8 cellular contexts compared by ENCODE assay signal in the genomic region with DNA sequence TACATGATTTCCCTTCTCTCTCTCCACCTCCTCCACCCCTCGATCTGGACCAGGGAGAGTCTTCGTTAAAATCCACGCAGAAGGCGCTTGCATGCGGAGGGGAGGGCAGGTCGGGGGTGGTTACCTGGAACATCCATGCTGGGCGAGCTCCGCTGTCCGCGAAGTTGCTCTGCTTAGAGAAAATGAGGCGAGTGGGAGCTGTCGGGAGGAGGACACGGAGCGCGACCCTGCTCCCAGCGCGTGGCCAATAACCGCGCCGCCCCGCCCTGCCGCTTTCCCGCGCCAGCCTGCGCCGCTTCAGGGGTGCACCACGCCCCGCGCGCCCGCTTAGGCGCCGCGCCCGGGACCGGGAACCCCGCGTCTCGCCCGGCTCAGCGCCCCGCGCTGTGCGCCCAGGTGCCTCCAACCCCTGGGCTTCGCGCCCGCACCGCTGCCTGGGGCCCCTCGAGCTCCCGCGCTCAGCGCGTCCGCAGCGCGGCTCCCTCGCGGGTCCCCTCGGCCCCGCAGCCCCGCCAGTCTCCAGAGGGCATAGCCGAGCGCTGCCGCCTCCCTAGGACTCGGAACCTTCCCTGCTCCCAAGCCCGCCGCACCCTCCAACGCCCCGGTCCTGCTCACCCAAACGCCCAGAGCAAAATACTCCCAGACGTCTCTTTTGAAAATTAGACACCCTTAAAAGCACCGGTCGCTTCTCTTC. TPM values are rescaled to one million over a fixed set of nuclear protein-coding genes. Genes with fewer than 3 reads are reported as not detected.
DNase-seq lines count a peak whose midpoint lies in the region; TF ChIP-seq lines count a peak whose summit lies in the region.
"Had no signal": no experiment of that assay in that cellular context is flagged by ENCODE, and none has a peak within 500 bp of the region (broad histone marks: within the 10 kb centered on the region; RNA-seq: fewer than 3 reads in every experiment).

No MANE protein-coding gene starts in this region.

- no peak for TF ChIP-seq POLR2A in esophagus muscularis mucosa (IDR thresholded peaks at IDR 0.05; ENCODE audit: low read depth)
- no peak for TF ChIP-seq POLR2A in transverse colon (IDR thresholded peaks at IDR 0.05)

- intact Hi-C loops in esophagus muscularis mucosa (cut with DNase I) = no loop called here
- intact Hi-C loops in CD4-positive, alpha-beta memory T cell (cut with micrococcal nuclease) = no loop called here
- intact Hi-C loops in transverse colon (cut with DNase I; ENCODE audit: low total_unique reads) = loop anchor here (5.0 kb wide), 1 partner anchor 1611 kb away; no protein-coding TSS in a partner anchor

- H3K9me3 Mint-ChIP-seq in progenitor cell of endocrine pancreas (ENCODE audit: low read depth) = no peaks in the 10 kb centered on the region
- peaks cover 0 to 9% (median 5%) of the 10 kb centered on the region in 8 donors for H3K9me3 Mint-ChIP-seq in CD4-positive, alpha-beta memory T cell

- POLR2A ChIA-PET in CD4-positive, alpha-beta memory T cell (lab: Charles Lee; ENCODE audit: partially characterized antibody) = no interaction called here

- H3K36me3 Mint-ChIP-seq in progenitor cell of endocrine pancreas (ENCODE audit: insufficient read depth) = no peaks in the 10 kb centered on the region
- H3K36me3 Mint-ChIP-seq in CD4-positive, alpha-beta memory T cell = no peaks in the 10 kb centered on the region

- H3K4me3 ChIP-seq in esophagus muscularis mucosa (peak overlapping the region in 3 of 4 donors; percentile 24 to 36 (median 30)), transverse colon (peak overlapping the region in 1 of 4 donors; percentile 35)
- no peak overlapping the region for H3K4me3 ChIP-seq in CD4-positive, alpha-beta memory T cell (ENCODE audit: low read length in 2 of 2)

- peak overlapping the region; percentile 69 for H3K4me3 Mint-ChIP-seq in progenitor cell of endocrine pancreas (ENCODE audit: low read depth)
- H3K4me3 Mint-ChIP-seq in CD4-positive, alpha-beta memory T cell = peak overlapping the region in 3 of 8 donors; percentile 8 to 27 (median 16)
- H3K4me3 Mint-ChIP-seq: natural killer cell had no signal

- CTCF ChIA-PET in CD4-positive, alpha-beta memory T cell (lab: Charles Lee; ENCODE audit: partially characterized antibody) = no interaction called here

- peak; percentile 32 for DNase-seq in GM13977 (ENCODE audit: low spot score)
- peak; percentile 84 for DNase-seq in NCI-H748 (lab: John Stamatoyannopoulos, UW; ENCODE audit: unreplicated experiment)
- DNase-seq in esophagus muscularis mucosa (ENCODE audit: extremely low spot score) = no peak
- DNase-seq in progenitor cell of endocrine pancreas (ENCODE audit: low spot score, unreplicated experiment) = no peak
- no peak for DNase-seq in CD4-positive, alpha-beta memory T cell
- DNase-seq in NCI-H226 = no peak
- no peak for DNase-seq in transverse colon
- DNase-seq: natural killer cell had no signal

- H3K27me3 ChIP-seq in esophagus muscularis mucosa (peaks cover 0 to 67% (median 4%) of the 10 kb centered on the region in 4 donors), transverse colon (peaks cover 55% of the 10 kb centered on the region)
- no peaks in the 10 kb centered on the region for H3K27me3 ChIP-seq in CD4-positive, alpha-beta memory T cell (ENCODE audit: insufficient read depth, low read length)

- no peak for TF ChIP-seq CTCF in GM13977 (IDR thresholded peaks at IDR 0.05; ENCODE audit: extremely low read depth, insufficient read depth, missing control alignments)
- TF ChIP-seq CTCF in esophagus muscularis mucosa (IDR thresholded peaks at IDR 0.05) = no peak
- TF ChIP-seq CTCF in progenitor cell of endocrine pancreas (IDR thresholded peaks at IDR 0.05; ENCODE audit: unreplicated experiment) = no peak
- no peak for TF ChIP-seq CTCF in transverse colon (IDR thresholded peaks at IDR 0.05)

- H3K36me3 ChIP-seq in esophagus muscularis mucosa = no peaks in the 10 kb centered on the region
- H3K36me3 ChIP-seq in CD4-positive, alpha-beta memory T cell (ENCODE audit: insufficient read depth, low read length) = no peaks in the 10 kb centered on the region
- H3K36me3 ChIP-seq in transverse colon = no peaks in the 10 kb centered on the region

- H3K9me3 ChIP-seq in esophagus muscularis mucosa (no peaks in the 10 kb centered on the region), transverse colon (no peaks in the 10 kb centered on the region)
- H3K9me3 ChIP-seq in CD4-positive, alpha-beta memory T cell (ENCODE audit: control insufficient read depth in 1 of 2, low read length in 2 of 2) = no peaks in the 10 kb centered on the region

- peaks cover 11% of the 10 kb centered on the region for H3K4me1 Mint-ChIP-seq in progenitor cell of endocrine pancreas (ENCODE audit: low read depth)
- peaks cover 0 to 17% (median 1%) of the 10 kb centered on the region in 4 donors for H3K4me1 Mint-ChIP-seq in CD4-positive, alpha-beta memory T cell
- H3K4me1 Mint-ChIP-seq: natural killer cell had no signal

- H3K27ac ChIP-seq in esophagus muscularis mucosa (replicated peaks in 1 of 4) (no peak overlapping the region), transverse colon (no peak overlapping the region)
- no peak overlapping the region for H3K27ac ChIP-seq in CD4-positive, alpha-beta memory T cell (ENCODE audit: low read depth, low read length)

- no peak for TF ChIP-seq EP300 in esophagus muscularis mucosa (IDR thresholded peaks at IDR 0.05)
- no peak for TF ChIP-seq EP300 in transverse colon (IDR thresholded peaks at IDR 0.05; ENCODE audit: low read depth)

- H3K27me3 Mint-ChIP-seq in progenitor cell of endocrine pancreas = peaks cover 85% of the 10 kb centered on the region
- peaks cover 13 to 23% of the 10 kb centered on the region in 2 donors for H3K27me3 Mint-ChIP-seq in CD4-positive, alpha-beta memory T cell

- H3K4me1 ChIP-seq in esophagus muscularis mucosa = peaks cover 4 to 30% (median 26%) of the 10 kb centered on the region in 4 donors
- H3K4me1 ChIP-seq in CD4-positive, alpha-beta memory T cell (ENCODE audit: insufficient read depth, low read length) = no peaks in the 10 kb centered on the region
- H3K4me1 ChIP-seq in transverse colon = peaks cover 0 to 13% (median 2%) of the 10 kb centered on the region in 4 donors

- WGBS in esophagus muscularis mucosa = under 1% methylated on average over 21 of the region's 73 CpGs
- WGBS in transverse colon (ENCODE audit: low coverage in 1 of 2), 2 donors = 6 to 14% methylated on average over 10 to 28 of the region's 73 CpGs

- no peak overlapping the region for H3K27ac Mint-ChIP-seq in progenitor cell of endocrine pancreas
- no peak overlapping the region for H3K27ac Mint-ChIP-seq in CD4-positive, alpha-beta memory T cell
- H3K27ac Mint-ChIP-seq: natural killer cell had no signal

- in situ Hi-C loops in GM13977 (cut with MboI; ENCODE audit: low pct_unique_long_range_greater_than_20kb, low sequenced_read_pairs, unreplicated experiment) = no loop called here
- in situ Hi-C loops in transverse colon (cut with MboI; ENCODE audit: low pct_ligation_motif_present in 1 of 4, low pct_unique_long_range_greater_than_20kb in 1 of 4, low sequenced_read_pairs in 3 of 4) = loop anchor here in 1 of 4 donors (10.0 kb wide), 1 partner anchor 1609 kb away; no protein-coding TSS in a partner anchor

RNA-seq across cellular contexts. Expression of gene CBLN2, which starts 0.6 kb away (rescaled TPM):
- total RNA-seq in esophagus muscularis mucosa (under 1 TPM in 3 of 4 donors, not detected in 1; 0.13 to 0.33 (median 0.17) TPM), progenitor cell of endocrine pancreas (0.18 and 0.38 TPM in 2 replicates), transverse colon (1 to 10 TPM in 1 of 4 donors, under 1 TPM in 3; 0.60 to 1.3 (median 0.78) TPM)
- total RNA-seq in CD4-positive, alpha-beta memory T cell = not detected
- polyA plus RNA-seq in CD4-positive, alpha-beta memory T cell = not detected
- total RNA-seq: natural killer cell had no signal

Comparison
In these comparisons a context has a peak if more than half of its experiments do, and no peak if none do; other contexts are left out.
1. DNase-seq: peak in GM13977 (single experiment) and NCI-H748 (single experiment); none in esophagus muscularis mucosa (single experiment), progenitor cell of endocrine pancreas (single experiment), CD4-positive, alpha-beta memory T cell (0 of 5), NCI-H226 (single experiment) and transverse colon (single experiment).
2. H3K4me3 ChIP-seq: peak in esophagus muscularis mucosa (3 of 4); none in CD4-positive, alpha-beta memory T cell (0 of 2).